Comparison of ENCODE assay signal across 18 cellular contexts in the genomic region with DNA sequence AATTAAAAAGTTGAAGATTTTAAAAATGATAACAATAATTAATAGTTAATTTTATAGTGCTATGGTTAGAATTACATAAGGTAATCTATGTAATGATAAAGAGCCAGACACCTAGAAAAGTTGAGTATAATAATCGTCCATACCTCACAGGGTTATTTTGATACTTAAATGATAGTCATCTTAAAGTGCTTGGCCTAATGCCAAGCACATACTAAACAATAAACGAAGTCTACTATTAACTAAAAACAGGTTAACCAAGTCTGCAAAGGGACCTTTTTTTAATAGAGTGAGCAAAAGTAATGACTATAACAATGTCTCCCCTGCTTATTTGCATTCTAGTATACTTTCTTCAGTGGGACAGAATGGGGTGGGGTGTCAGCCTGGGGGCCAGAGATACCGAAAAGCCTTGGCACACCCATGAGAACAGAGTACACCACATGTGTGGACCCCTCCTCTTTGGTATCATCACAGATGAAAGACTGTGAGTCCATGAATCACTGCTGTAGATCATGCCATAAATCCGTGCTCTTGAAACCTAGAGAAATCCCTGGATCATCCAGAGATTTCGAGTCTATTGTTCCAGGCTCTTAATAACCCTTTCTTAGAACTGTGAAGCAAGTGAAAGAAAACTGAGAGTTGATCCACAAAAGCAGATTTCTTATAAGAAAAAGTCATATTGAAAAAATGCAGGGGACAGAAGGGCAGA.
DNase-seq lines count a peak whose midpoint lies in the region; ATAC-seq, FAIRE-seq and TF ChIP-seq lines count a peak whose summit lies in the region.
"Had no signal": no experiment of that assay in that cellular context is flagged by ENCODE, and none has a peak within 500 bp of the region (broad histone marks: within the 10 kb centered on the region; RNA-seq: fewer than 3 reads in every experiment).

No MANE protein-coding gene starts in this region.

- no peak for TF ChIP-seq POLR2A in K562 (conservative IDR thresholded peaks at IDR 0.05)

- H2AFZ ChIP-seq in K562 (ENCODE audit: low read depth, low read length) = no peak overlapping the region

- H3K27ac ChIP-seq in K562 (ENCODE audit: extremely low read depth, low read depth, low read length) = no peak overlapping the region
- H3K27ac ChIP-seq: 22Rv1 had no signal

- TF ChIP-seq CTCF in K562 (IDR thresholded peaks at IDR 0.05 in 2 of 3, conservative IDR thresholded peaks at IDR 0.05 in 1 of 3; ENCODE audit: insufficient read depth in 2 of 3, low read depth in 1 of 3, low read length in 3 of 3) (no peak), mesothelial cell of epicardium (IDR thresholded peaks at IDR 0.05; ENCODE audit: unreplicated experiment) (no peak)

- no peaks in the 10 kb centered on the region for H3K4me1 ChIP-seq in K562 (replicated peaks in 1 of 2; ENCODE audit: control insufficient read depth in 2 of 2, insufficient read depth in 2 of 2, low read length in 2 of 2)

- no peaks in the 10 kb centered on the region for H4K20me1 ChIP-seq in K562 (replicated peaks; ENCODE audit: control insufficient read depth, insufficient read depth, low read length)

- no peaks in the 10 kb centered on the region for H3K9me3 ChIP-seq in K562 (replicated peaks; ENCODE audit: control insufficient read depth, insufficient read depth, low read depth, low read length)
- H3K9me3 ChIP-seq: Peyer's patch had no signal

- no peak overlapping the region for H3K4me3 ChIP-seq in K562
- H3K4me3 ChIP-seq: Peyer's patch had no signal

- peak; percentile 5 for DNase-seq in DMS53 (lab: John Stamatoyannopoulos, UW)
- DNase-seq in DMS53 treated with DMSO at 0.1 percent for 48 hours (lab: John Stamatoyannopoulos, UW; ENCODE audit: unreplicated experiment) = no peak
- DNase-seq in K562 (ENCODE audit: extremely low read depth in 1 of 4, low spot score in 3 of 4) = no peak
- DNase-seq in mesothelial cell of epicardium (ENCODE audit: low spot score in 2 of 2, unreplicated experiment in 2 of 2) = no peak
- no peak for DNase-seq in activated CD4-positive, alpha-beta T cell treated with anti-CD3 and anti-CD28 coated beads, Interleukin-2, amount 10 ng/mL, durations not matched to agents 7 days and 5 days
- DNase-seq in AG20443 (ENCODE audit: low spot score) = no peak
- DNase-seq in stimulated activated CD8-positive, alpha-beta memory T cell treated with anti-CD3 and anti-CD28 coated beads, Interleukin-4, amount 100 ng/mL, for 48 hours = no peak
- DNase-seq: DMS 273 treated with DMSO at 0.1 percent for 48 hours, GDM1, GOT3, NCI-H1417 treated with DMSO at 0.1 percent for 48 hours, NCI-H1930, NCI-H2171, NCI-H526, Peyer's patch had no signal

- FAIRE-seq in K562 (lab: Jason Lieb, UNC) = no peak

- no peak overlapping the region for H3K4me3 Mint-ChIP-seq in mesothelial cell of epicardium
- no peak overlapping the region for H3K4me3 Mint-ChIP-seq in activated CD4-positive, alpha-beta T cell treated with anti-CD3 and anti-CD28 coated beads, Interleukin-2, amount 10 ng/mL, durations not matched to agents 7 days and 5 days
- H3K4me3 Mint-ChIP-seq: B cell had no signal

- H3K9me1 ChIP-seq in K562 (ENCODE audit: control insufficient read depth, insufficient read depth, low read length) = no peaks in the 10 kb centered on the region

- H3K4me1 Mint-ChIP-seq in mesothelial cell of epicardium = peaks cover 30% of the 10 kb centered on the region
- no peaks in the 10 kb centered on the region for H3K4me1 Mint-ChIP-seq in activated CD4-positive, alpha-beta T cell treated with anti-CD3 and anti-CD28 coated beads, Interleukin-2, amount 10 ng/mL, durations not matched to agents 7 days and 5 days
- H3K4me1 Mint-ChIP-seq: B cell had no signal

- no peaks in the 10 kb centered on the region for H3K79me2 ChIP-seq in K562 (ENCODE audit: control insufficient read depth, insufficient read depth, low read length)

- POLR2A ChIA-PET in K562 (lab: Yijun Ruan, JAX) = no interaction called here
- POLR2A ChIA-PET in activated CD4-positive, alpha-beta T cell treated with anti-CD3 and anti-CD28 coated beads, Interleukin-2, amount 10 ng/mL, durations not matched to agents 7 days and 5 days (lab: Charles Lee) = no interaction called here

- no peak for TF ChIP-seq RAD21 in K562 (CRISPR knock-in tag; conservative IDR thresholded peaks at IDR 0.05 in 1 of 2, IDR thresholded peaks at IDR 0.05 in 1 of 2)

- H3K27me3 Mint-ChIP-seq in mesothelial cell of epicardium (ENCODE audit: low read depth) = no peaks in the 10 kb centered on the region
- no peaks in the 10 kb centered on the region for H3K27me3 Mint-ChIP-seq in activated CD4-positive, alpha-beta T cell treated with anti-CD3 and anti-CD28 coated beads, Interleukin-2, amount 10 ng/mL, durations not matched to agents 7 days and 5 days
- H3K27me3 Mint-ChIP-seq: B cell had no signal

- H3K36me3 Mint-ChIP-seq in mesothelial cell of epicardium = peaks cover 9% of the 10 kb centered on the region
- no peaks in the 10 kb centered on the region for H3K36me3 Mint-ChIP-seq in activated CD4-positive, alpha-beta T cell treated with anti-CD3 and anti-CD28 coated beads, Interleukin-2, amount 10 ng/mL, durations not matched to agents 7 days and 5 days (ENCODE audit: low read depth)

- H3K9me3 Mint-ChIP-seq in mesothelial cell of epicardium = peaks cover 31% of the 10 kb centered on the region
- H3K9me3 Mint-ChIP-seq in activated CD4-positive, alpha-beta T cell treated with anti-CD3 and anti-CD28 coated beads, Interleukin-2, amount 10 ng/mL, durations not matched to agents 7 days and 5 days = peaks cover 15% of the 10 kb centered on the region

- H3K36me3 ChIP-seq in K562 (ENCODE audit: control insufficient read depth, insufficient read depth, low read length) = no peaks in the 10 kb centered on the region
- H3K36me3 ChIP-seq: Peyer's patch had no signal

- no TSS peak for BruUV-seq in K562 (replicated peaks; lab: Mats Ljungman, UMichigan)

- no peak for TF ChIP-seq EP300 in K562 (IDR thresholded peaks at IDR 0.05; ENCODE audit: low read length)

- H3K9ac ChIP-seq in K562 (ENCODE audit: insufficient read depth in 1 of 2, low read depth in 2 of 2, low read length in 2 of 2) = no peak overlapping the region

- CTCF ChIA-PET in K562 (lab: Yijun Ruan, JAX; ENCODE audit: low intra/inter-chr PET ratio) = no interaction called here
- CTCF ChIA-PET in activated CD4-positive, alpha-beta T cell treated with anti-CD3 and anti-CD28 coated beads, Interleukin-2, amount 10 ng/mL, durations not matched to agents 7 days and 5 days (lab: Charles Lee) = no interaction called here

- intact Hi-C loops in K562 (cut with micrococcal nuclease) = no loop called here

- WGBS in K562 (ENCODE audit: insufficient coverage, low coverage, missing lambda C conversion rate) = 4% methylated on average over 5 of the region's 5 CpGs

- H3K27me3 ChIP-seq in K562 (ENCODE audit: control insufficient read depth in 2 of 2, insufficient read depth in 2 of 2, low read length in 2 of 2) = no peaks in the 10 kb centered on the region
- H3K27me3 ChIP-seq: Peyer's patch had no signal

- ATAC-seq in K562 = no peak
- ATAC-seq in HG03135 (IDR thresholded peaks at IDR 0.05; ENCODE audit: unreplicated experiment) = no peak

- in situ Hi-C loops in K562 (cut with MboI) = no loop called here

- peak overlapping the region; percentile 89 for H3K27ac Mint-ChIP-seq in mesothelial cell of epicardium
- no peak overlapping the region for H3K27ac Mint-ChIP-seq in activated CD4-positive, alpha-beta T cell treated with anti-CD3 and anti-CD28 coated beads, Interleukin-2, amount 10 ng/mL, durations not matched to agents 7 days and 5 days
- H3K27ac Mint-ChIP-seq: B cell had no signal

- H3K4me2 ChIP-seq in K562 (ENCODE audit: insufficient read depth, low read length) = no peak overlapping the region

TF ChIP-seq in K562, 482 proteins besides CTCF, POLR2A, EP300 and RAD21:
- TF ChIP-seq HDAC6 (IDR thresholded peaks at IDR 0.05; ENCODE audit: low read depth, low read length) (no peak), NFIC (IDR thresholded peaks at IDR 0.05) (peak; percentile 55)
